Comparison of ENCODE assay signal across 35 cellular contexts in the genomic region with DNA sequence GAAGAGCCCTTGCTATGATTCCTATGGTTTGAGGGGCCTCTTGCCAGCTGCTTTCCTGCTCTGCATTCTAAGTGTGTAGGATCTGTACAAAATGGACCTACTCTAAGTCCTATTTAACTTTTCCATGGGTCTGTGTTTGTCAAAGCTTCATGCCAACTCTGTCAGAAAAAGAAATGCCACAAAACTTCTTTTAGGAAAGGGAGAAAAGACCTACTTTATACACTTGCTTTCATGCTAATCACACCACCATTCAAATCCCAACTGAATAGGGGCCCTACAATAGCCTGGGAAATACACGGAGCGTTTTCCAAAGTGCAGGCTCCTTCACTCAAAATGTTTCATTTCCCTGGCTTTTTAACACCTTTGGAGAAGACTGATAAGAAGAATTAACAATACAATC. TPM values are rescaled to one million over a fixed set of nuclear protein-coding genes. Genes with fewer than 3 reads are reported as not detected.
A peak's percentile ranks its signal among the peaks of the same experiment; 100 is the strongest.
DNase-seq lines count a peak whose midpoint lies in the region; ATAC-seq and TF ChIP-seq lines count a peak whose summit lies in the region.
"Had no signal": no experiment of that assay in that cellular context is flagged by ENCODE, and none has a peak within 500 bp of the region (broad histone marks: within the 10 kb centered on the region; RNA-seq: fewer than 3 reads in every experiment).

No MANE protein-coding gene starts in this region.

- H3K9ac ChIP-seq in iPS-20b (ENCODE audit: low read depth, low read length) = peak overlapping the region; percentile 22; the same call in 1 of the 2 replicates
- H3K9ac ChIP-seq: parathyroid adenoma had no signal

- H3K4me3 Mint-ChIP-seq in osteocyte (ENCODE audit: unreplicated experiment) = no peak overlapping the region
- H3K4me3 Mint-ChIP-seq: activated CD4-positive, alpha-beta T cell treated with anti-CD3 and anti-CD28 coated beads, Interleukin-2, amount 10 ng/mL, durations not matched to agents 24 days and 14 days; activated naive CD8-positive, alpha-beta T cell treated with anti-CD3 and anti-CD28 coated beads for 36 hours; effector memory CD8-positive, alpha-beta T cell; nephron progenitor cell had no signal

- H3K36me3 Mint-ChIP-seq in osteocyte (ENCODE audit: unreplicated experiment) = peaks cover 14% of the 10 kb centered on the region
- H3K36me3 Mint-ChIP-seq: activated naive CD8-positive, alpha-beta T cell treated with anti-CD3 and anti-CD28 coated beads for 36 hours; CD14-positive monocyte had no signal

- intact Hi-C loops in heart left ventricle (cut with DNase I) (no loop called here), heart right ventricle (cut with DNase I) (loop anchor here in 1 of 10 donors (5.0 kb wide), 1 partner anchor 41 kb away; no protein-coding TSS in a partner anchor)

- DNase-seq in heart left ventricle = no peak
- DNase-seq in heart right ventricle = no peak
- DNase-seq in osteocyte (ENCODE audit: extremely low spot score, unreplicated experiment) = no peak
- no peak for DNase-seq in KG1 (lab: John Stamatoyannopoulos, UW)
- no peak for DNase-seq in BE2C
- DNase-seq in kidney glomerular epithelial cell (lab: John Stamatoyannopoulos, UW) = no peak
- DNase-seq: activated CD4-positive, alpha-beta T cell treated with anti-CD3 and anti-CD28 coated beads, Interleukin-2, amount 10 ng/mL, durations not matched to agents 24 days and 14 days; activated CD8-positive, alpha-beta memory T cell treated with anti-CD3 and anti-CD28 coated beads for 24 hours; activated effector memory CD4-positive, alpha-beta T cell treated with anti-CD3 and anti-CD28 coated beads, Interleukin-2, amount 50 U/mL, for 16 hours; activated naive CD8-positive, alpha-beta T cell treated with anti-CD3 and anti-CD28 coated beads for 36 hours; aorta; cortex of kidney; DMS79 treated with DMSO at 0.1 percent for 48 hours; effector memory CD8-positive, alpha-beta T cell; erythroblast; GF-D8; mammary epithelial cell; NCI-H1092; NCI-H1694 treated with DMSO at 0.1 percent for 48 hours; NCI-H2171 treated with DMSO at 0.1 percent for 48 hours; NCI-H510A; nephron progenitor cell; right cardiac atrium; RPMI8226; SJCRH30; stimulated activated CD4-positive, alpha-beta T cell treated with anti-CD3 and anti-CD28 coated beads, Interleukin-1b, Interleukin-23, amount 100 ng/mL, for 48 hours; stimulated activated naive CD8-positive, alpha-beta T cell treated with anti-CD3 and anti-CD28 coated beads, Interleukin-15, Interleukin-2, amounts not matched to agents 100 U/mL and 50 U/mL, for 24 hours; SW 1271; T-helper 9 cell had no signal

- H3K27me3 ChIP-seq in heart left ventricle = no peaks in the 10 kb centered on the region
- no peaks in the 10 kb centered on the region for H3K27me3 ChIP-seq in heart right ventricle
- H3K27me3 ChIP-seq in iPS-20b (ENCODE audit: insufficient read depth, low read length) = no peaks in the 10 kb centered on the region
- H3K27me3 ChIP-seq in BE2C = no peaks in the 10 kb centered on the region
- H3K27me3 ChIP-seq: cardiac muscle cell, SJCRH30 had no signal

- WGBS in heart left ventricle, 4 donors = 32 to 52% (median 34%) methylated on average over 2 of the region's 2 CpGs
- WGBS in heart right ventricle, 2 donors = 43 to 51% methylated on average over 2 of the region's 2 CpGs

- H3K4me1 ChIP-seq in heart left ventricle (peaks cover 12 to 97% (median 66%) of the 10 kb centered on the region in 12 donors), heart right ventricle (peaks cover 29 to 95% (median 83%) of the 10 kb centered on the region in 9 donors), iPS-20b (ENCODE audit: insufficient read depth, low read length) (peaks cover 67% of the 10 kb centered on the region), BE2C (no peaks in the 10 kb centered on the region)
- H3K4me1 ChIP-seq: SJCRH30 had no signal

- H3K36me3 ChIP-seq in heart left ventricle = peaks cover 0 to 5% (median 0%) of the 10 kb centered on the region in 9 donors
- H3K36me3 ChIP-seq in heart right ventricle = peaks cover 0 to 3% (median 0%) of the 10 kb centered on the region in 9 donors
- no peaks in the 10 kb centered on the region for H3K36me3 ChIP-seq in iPS-20b (ENCODE audit: insufficient read depth, low read depth, low read length)
- no peaks in the 10 kb centered on the region for H3K36me3 ChIP-seq in BE2C
- H3K36me3 ChIP-seq: cardiac muscle cell, SJCRH30 had no signal

- peak overlapping the region in 9 of 12 donors; percentile 0 to 54 (median 8) for H3K27ac ChIP-seq in heart left ventricle
- peak overlapping the region in 5 of 10 donors; percentile 37 to 76 (median 64) for H3K27ac ChIP-seq in heart right ventricle
- H3K27ac ChIP-seq in iPS-20b (ENCODE audit: low read length) = peak overlapping the region; percentile 82
- H3K27ac ChIP-seq: 22Rv1, cardiac muscle cell, parathyroid adenoma, SJCRH30 had no signal

- TF ChIP-seq CTCF in heart left ventricle (IDR thresholded peaks at IDR 0.05) (no peak), heart right ventricle (IDR thresholded peaks at IDR 0.05) (no peak), osteocyte (IDR thresholded peaks at IDR 0.05) (no peak), BE2C (IDR thresholded peaks at IDR 0.05; ENCODE audit: low read depth, low read length) (no peak)

- H3K4me1 Mint-ChIP-seq in osteocyte (ENCODE audit: unreplicated experiment) = peaks cover 79% of the 10 kb centered on the region
- H3K4me1 Mint-ChIP-seq: activated CD4-positive, alpha-beta T cell treated with anti-CD3 and anti-CD28 coated beads, Interleukin-2, amount 10 ng/mL, durations not matched to agents 24 days and 14 days; activated naive CD8-positive, alpha-beta T cell treated with anti-CD3 and anti-CD28 coated beads for 36 hours had no signal

- H3K4me3 ChIP-seq in heart left ventricle = no peak overlapping the region
- no peak overlapping the region for H3K4me3 ChIP-seq in heart right ventricle
- H3K4me3 ChIP-seq in iPS-20b (ENCODE audit: low read length) = peak overlapping the region; percentile 37
- no peak overlapping the region for H3K4me3 ChIP-seq in BE2C (ENCODE audit: low read depth, low read length)
- H3K4me3 ChIP-seq: cardiac muscle cell, SJCRH30 had no signal

- H3K9me3 Mint-ChIP-seq in osteocyte (ENCODE audit: unreplicated experiment) = no peaks in the 10 kb centered on the region
- H3K9me3 Mint-ChIP-seq: activated CD4-positive, alpha-beta T cell treated with anti-CD3 and anti-CD28 coated beads, Interleukin-2, amount 10 ng/mL, durations not matched to agents 24 days and 14 days; activated naive CD8-positive, alpha-beta T cell treated with anti-CD3 and anti-CD28 coated beads for 36 hours; nephron progenitor cell had no signal

- H3K27ac Mint-ChIP-seq in osteocyte (ENCODE audit: unreplicated experiment) = peak overlapping the region; percentile 47
- H3K27ac Mint-ChIP-seq: activated CD4-positive, alpha-beta T cell treated with anti-CD3 and anti-CD28 coated beads, Interleukin-2, amount 10 ng/mL, durations not matched to agents 24 days and 14 days; activated naive CD8-positive, alpha-beta T cell treated with anti-CD3 and anti-CD28 coated beads for 36 hours; CD14-positive monocyte; effector memory CD8-positive, alpha-beta T cell; nephron progenitor cell had no signal

- H3K9me3 ChIP-seq in heart left ventricle (no peaks in the 10 kb centered on the region), heart right ventricle (no peaks in the 10 kb centered on the region), iPS-20b (ENCODE audit: insufficient read depth, low read depth, low read length) (no peaks in the 10 kb centered on the region), BE2C (no peaks in the 10 kb centered on the region)
- H3K9me3 ChIP-seq: SJCRH30 had no signal

- no peak for ATAC-seq in heart left ventricle
- ATAC-seq in heart right ventricle = no peak
- no peak for ATAC-seq in GM18519 (IDR thresholded peaks at IDR 0.05; ENCODE audit: low FRiP score, unreplicated experiment)
- ATAC-seq: effector memory CD8-positive, alpha-beta T cell; stimulated activated naive CD8-positive, alpha-beta T cell treated with anti-CD3 and anti-CD28 coated beads, Interleukin-15, Interleukin-2, amounts not matched to agents 100 U/mL and 50 U/mL, for 24 hours had no signal

- no peaks in the 10 kb centered on the region for H3K27me3 Mint-ChIP-seq in osteocyte (ENCODE audit: unreplicated experiment)
- H3K27me3 Mint-ChIP-seq: activated naive CD8-positive, alpha-beta T cell treated with anti-CD3 and anti-CD28 coated beads for 36 hours had no signal

- TF ChIP-seq POLR2A in heart left ventricle (IDR thresholded peaks at IDR 0.05) = no peak

RNA-seq across cellular contexts. Expression of gene PLPP3, which starts 16.3 kb away (rescaled TPM):
- total RNA-seq in heart left ventricle (100 to 1,000 TPM in 4 of 9 donors, 10 to 100 TPM in 5; 75.8 to 221 (median 97.8) TPM), heart right ventricle (100 to 1,000 TPM in 2 of 10 donors, 10 to 100 TPM in 8; 59.4 to 136 (median 81.4) TPM), osteocyte (157 and 166 TPM in 2 replicates)
- polyA plus RNA-seq in heart left ventricle (10 to 100 TPM; 17.1 to 89.6 TPM), heart right ventricle (10 to 100 TPM; 16.2 to 61.2 TPM)
- 0.85 TPM for polyA plus RNA-seq in BE2C (2012; ENCODE audit: insufficient read depth, insufficient read length, low read depth)
- total RNA-seq: activated CD4-positive, alpha-beta T cell treated with anti-CD3 and anti-CD28 coated beads, Interleukin-2, amount 10 ng/mL, durations not matched to agents 24 days and 14 days; activated naive CD8-positive, alpha-beta T cell treated with anti-CD3 and anti-CD28 coated beads for 36 hours; SJCRH30 had no signal
